Comparison of ENCODE assay signal across 1 cellular context in the genomic region with DNA sequence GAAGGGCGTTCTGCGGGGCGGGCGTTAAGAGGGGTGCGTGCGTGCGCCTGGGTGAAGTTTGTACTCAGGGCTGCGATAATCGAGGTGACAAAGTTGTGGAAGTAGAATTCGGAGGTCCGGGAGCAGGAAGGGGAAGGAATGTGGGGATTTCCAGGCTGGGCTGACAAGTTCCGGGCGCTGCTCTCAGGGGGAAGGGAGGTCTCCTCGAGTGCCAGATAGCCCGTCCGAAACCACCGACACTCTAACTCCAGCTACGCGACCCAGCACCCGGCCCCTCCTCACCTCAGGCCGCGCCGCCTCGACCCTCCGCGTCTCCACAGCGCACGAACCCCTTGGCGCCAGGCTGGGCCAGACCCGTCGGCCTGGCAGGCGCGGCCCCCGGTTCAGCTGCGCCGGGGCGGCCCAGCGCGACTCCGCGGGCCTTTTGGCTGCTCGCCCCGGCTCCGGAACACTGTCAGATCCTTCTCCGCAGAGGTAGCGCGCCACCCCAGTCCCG.
TF ChIP-seq lines count a peak whose summit lies in the region.

A gene (minus strand): TSS at position 462 of the 496 bp plus-strand sequence. CDS start 18,685 bp downstream, outside the sequence.

TF ChIP-seq in K562, 482 proteins besides CTCF, POLR2A, EP300 and RAD21 (continued from another document and continues in another):
- TF ChIP-seq, protein P1, sequence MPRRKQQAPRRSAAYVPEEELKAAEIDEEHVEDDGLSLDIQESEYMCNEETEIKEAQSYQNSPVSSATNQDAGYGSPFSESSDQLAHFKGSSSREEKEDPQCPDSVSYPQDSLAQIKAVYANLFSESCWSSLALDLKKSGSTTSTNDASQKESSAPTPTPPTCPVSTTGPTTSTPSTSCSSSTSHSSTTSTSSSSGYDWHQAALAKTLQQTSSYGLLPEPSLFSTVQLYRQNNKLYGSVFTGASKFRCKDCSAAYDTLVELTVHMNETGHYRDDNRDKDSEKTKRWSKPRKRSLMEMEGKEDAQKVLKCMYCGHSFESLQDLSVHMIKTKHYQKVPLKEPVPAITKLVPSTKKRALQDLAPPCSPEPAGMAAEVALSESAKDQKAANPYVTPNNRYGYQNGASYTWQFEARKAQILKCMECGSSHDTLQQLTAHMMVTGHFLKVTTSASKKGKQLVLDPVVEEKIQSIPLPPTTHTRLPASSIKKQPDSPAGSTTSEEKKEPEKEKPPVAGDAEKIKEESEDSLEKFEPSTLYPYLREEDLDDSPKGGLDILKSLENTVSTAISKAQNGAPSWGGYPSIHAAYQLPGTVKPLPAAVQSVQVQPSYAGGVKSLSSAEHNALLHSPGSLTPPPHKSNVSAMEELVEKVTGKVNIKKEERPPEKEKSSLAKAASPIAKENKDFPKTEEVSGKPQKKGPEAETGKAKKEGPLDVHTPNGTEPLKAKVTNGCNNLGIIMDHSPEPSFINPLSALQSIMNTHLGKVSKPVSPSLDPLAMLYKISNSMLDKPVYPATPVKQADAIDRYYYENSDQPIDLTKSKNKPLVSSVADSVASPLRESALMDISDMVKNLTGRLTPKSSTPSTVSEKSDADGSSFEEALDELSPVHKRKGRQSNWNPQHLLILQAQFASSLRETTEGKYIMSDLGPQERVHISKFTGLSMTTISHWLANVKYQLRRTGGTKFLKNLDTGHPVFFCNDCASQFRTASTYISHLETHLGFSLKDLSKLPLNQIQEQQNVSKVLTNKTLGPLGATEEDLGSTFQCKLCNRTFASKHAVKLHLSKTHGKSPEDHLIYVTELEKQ (CRISPR knock-in tag; IDR thresholded peaks at IDR 0.05), result no peak
- TF ChIP-seq CBX2 (IDR thresholded peaks at IDR 0.05; ENCODE audit: insufficient read depth, low read length, poor library complexity, severe bottlenecking), result no peak
- TF ChIP-seq BMI1 (IDR thresholded peaks at IDR 0.05; ENCODE audit: low read length), result no peak
- no peak for TF ChIP-seq ZNF668 (CRISPR knock-in tag; IDR thresholded peaks at IDR 0.05)
- no peak for TF ChIP-seq NCOA4 (IDR thresholded peaks at IDR 0.05; ENCODE audit: partially characterized antibody)
- peak; percentile 62; the same call in 1 of the 2 replicates for TF ChIP-seq SMARCA4 (IDR thresholded peaks at IDR 0.05)
- no peak for TF ChIP-seq CHCHD3 (CRISPR knock-in tag; IDR thresholded peaks at IDR 0.05)
- TF ChIP-seq ZNF431 (CRISPR knock-in tag; IDR thresholded peaks at IDR 0.05), result 0 out of 2 replicates have a peak, but pooled peaks have one; percentile 26
- TF ChIP-seq ZNF77 (CRISPR knock-in tag; IDR thresholded peaks at IDR 0.05), result 0 out of 2 replicates have a peak, but pooled peaks have one; percentile 44
- TF ChIP-seq MEIS2 (IDR thresholded peaks at IDR 0.05; ENCODE audit: partially characterized antibody), result peak; percentile 42
- TF ChIP-seq TBL1XR1 (IDR thresholded peaks at IDR 0.05; ENCODE audit: low read length in 2 of 2), result no peak
- 0 out of 2 replicates have a peak, but pooled peaks have one; percentile 22 for TF ChIP-seq BRD4 (IDR thresholded peaks at IDR 0.05)
- TF ChIP-seq, protein P2, sequence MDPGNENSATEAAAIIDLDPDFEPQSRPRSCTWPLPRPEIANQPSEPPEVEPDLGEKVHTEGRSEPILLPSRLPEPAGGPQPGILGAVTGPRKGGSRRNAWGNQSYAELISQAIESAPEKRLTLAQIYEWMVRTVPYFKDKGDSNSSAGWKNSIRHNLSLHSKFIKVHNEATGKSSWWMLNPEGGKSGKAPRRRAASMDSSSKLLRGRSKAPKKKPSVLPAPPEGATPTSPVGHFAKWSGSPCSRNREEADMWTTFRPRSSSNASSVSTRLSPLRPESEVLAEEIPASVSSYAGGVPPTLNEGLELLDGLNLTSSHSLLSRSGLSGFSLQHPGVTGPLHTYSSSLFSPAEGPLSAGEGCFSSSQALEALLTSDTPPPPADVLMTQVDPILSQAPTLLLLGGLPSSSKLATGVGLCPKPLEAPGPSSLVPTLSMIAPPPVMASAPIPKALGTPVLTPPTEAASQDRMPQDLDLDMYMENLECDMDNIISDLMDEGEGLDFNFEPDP (CRISPR knock-in tag; IDR thresholded peaks at IDR 0.05), result no peak
- TF ChIP-seq, protein P3, sequence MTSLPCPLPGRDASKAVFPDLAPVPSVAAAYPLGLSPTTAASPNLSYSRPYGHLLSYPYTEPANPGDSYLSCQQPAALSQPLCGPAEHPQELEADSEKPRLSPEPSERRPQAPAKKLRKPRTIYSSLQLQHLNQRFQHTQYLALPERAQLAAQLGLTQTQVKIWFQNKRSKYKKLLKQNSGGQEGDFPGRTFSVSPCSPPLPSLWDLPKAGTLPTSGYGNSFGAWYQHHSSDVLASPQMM (CRISPR knock-in tag; IDR thresholded peaks at IDR 0.05), result no peak
- TF ChIP-seq TCFL5 (CRISPR knock-in tag; conservative IDR thresholded peaks at IDR 0.05), result no peak
- peak; percentile 33 for TF ChIP-seq FUS (optimal IDR thresholded peaks at IDR 0.05; ENCODE audit: low read depth, low read length)
- TF ChIP-seq ZNF143 (CRISPR knock-in tag; IDR thresholded peaks at IDR 0.05), result no peak
- TF ChIP-seq RFX5 (IDR thresholded peaks at IDR 0.05; ENCODE audit: low read depth, low read length), result no peak
- TF ChIP-seq, protein P4, sequence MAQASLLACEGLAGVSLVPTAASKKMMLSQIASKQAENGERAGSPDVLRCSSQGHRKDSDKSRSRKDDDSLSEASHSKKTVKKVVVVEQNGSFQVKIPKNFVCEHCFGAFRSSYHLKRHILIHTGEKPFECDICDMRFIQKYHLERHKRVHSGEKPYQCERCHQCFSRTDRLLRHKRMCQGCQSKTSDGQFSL (CRISPR knock-in tag; IDR thresholded peaks at IDR 0.05), result no peak
- TF ChIP-seq, protein P4 (tag; IDR thresholded peaks at IDR 0.05), result no peak
- TF ChIP-seq, protein P5, sequence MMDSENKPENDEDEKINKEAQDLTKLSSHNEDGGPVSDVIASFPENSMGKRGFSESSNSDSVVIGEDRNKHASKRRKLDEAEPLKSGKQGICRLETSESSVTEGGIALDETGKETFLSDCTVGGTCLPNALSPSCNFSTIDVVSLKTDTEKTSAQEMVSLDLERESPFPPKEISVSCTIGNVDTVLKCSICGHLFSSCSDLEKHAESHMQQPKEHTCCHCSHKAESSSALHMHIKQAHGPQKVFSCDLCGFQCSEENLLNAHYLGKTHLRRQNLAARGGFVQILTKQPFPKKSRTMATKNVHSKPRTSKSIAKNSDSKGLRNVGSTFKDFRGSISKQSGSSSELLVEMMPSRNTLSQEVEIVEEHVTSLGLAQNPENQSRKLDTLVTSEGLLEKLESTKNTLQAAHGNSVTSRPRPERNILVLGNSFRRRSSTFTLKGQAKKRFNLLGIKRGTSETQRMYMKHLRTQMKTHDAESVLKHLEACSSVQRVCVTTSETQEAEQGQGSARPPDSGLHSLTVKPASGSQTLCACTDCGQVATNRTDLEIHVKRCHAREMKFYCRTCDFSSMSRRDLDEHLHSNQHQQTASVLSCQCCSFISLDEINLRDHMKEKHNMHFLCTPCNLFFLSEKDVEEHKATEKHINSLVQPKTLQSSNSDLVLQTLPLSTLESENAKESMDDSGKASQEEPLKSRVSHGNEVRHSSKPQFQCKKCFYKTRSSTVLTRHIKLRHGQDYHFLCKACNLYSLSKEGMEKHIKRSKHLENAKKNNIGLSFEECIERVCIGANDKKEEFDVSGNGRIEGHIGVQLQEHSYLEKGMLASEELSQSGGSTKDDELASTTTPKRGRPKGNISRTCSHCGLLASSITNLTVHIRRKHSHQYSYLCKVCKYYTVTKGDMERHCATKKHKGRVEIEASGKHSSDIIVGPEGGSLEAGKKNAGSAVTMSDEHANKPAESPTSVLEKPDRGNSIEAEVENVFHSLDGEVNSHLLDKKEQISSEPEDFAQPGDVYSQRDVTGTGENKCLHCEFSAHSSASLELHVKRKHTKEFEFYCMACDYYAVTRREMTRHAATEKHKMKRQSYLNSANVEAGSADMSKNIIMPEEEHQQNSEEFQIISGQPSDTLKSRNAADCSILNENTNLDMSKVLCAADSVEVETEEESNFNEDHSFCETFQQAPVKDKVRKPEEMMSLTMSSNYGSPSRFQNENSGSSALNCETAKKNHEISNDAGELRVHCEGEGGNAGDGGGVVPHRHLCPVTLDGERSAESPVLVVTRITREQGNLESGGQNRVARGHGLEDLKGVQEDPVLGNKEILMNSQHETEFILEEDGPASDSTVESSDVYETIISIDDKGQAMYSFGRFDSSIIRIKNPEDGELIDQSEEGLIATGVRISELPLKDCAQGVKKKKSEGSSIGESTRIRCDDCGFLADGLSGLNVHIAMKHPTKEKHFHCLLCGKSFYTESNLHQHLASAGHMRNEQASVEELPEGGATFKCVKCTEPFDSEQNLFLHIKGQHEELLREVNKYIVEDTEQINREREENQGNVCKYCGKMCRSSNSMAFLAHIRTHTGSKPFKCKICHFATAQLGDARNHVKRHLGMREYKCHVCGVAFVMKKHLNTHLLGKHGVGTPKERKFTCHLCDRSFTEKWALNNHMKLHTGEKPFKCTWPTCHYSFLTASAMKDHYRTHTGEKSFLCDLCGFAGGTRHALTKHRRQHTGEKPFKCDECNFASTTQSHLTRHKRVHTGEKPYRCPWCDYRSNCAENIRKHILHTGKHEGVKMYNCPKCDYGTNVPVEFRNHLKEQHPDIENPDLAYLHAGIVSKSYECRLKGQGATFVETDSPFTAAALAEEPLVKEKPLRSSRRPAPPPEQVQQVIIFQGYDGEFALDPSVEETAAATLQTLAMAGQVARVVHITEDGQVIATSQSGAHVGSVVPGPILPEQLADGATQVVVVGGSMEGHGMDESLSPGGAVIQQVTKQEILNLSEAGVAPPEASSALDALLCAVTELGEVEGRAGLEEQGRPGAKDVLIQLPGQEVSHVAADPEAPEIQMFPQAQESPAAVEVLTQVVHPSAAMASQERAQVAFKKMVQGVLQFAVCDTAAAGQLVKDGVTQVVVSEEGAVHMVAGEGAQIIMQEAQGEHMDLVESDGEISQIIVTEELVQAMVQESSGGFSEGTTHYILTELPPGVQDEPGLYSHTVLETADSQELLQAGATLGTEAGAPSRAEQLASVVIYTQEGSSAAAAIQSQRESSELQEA (IDR thresholded peaks at IDR 0.05; ENCODE audit: low read depth), result no peak
- TF ChIP-seq PRPF4 (IDR thresholded peaks at IDR 0.05; ENCODE audit: insufficient read depth, low read depth, low read length, poor library complexity, severe bottlenecking), result no peak
- no peak for TF ChIP-seq YY1 (IDR thresholded peaks at IDR 0.05; ENCODE audit: borderline replicate concordance in 1 of 3, control insufficient read depth in 1 of 3, extremely low read depth in 1 of 3, insufficient read depth in 3 of 3, insufficient read length in 1 of 3, insufficient replicate concordance in 2 of 3, low read depth in 1 of 3, low read length in 2 of 3)
- TF ChIP-seq FOXJ2 (tag; IDR thresholded peaks at IDR 0.05), result no peak
- no peak for TF ChIP-seq ZNF696 (CRISPR knock-in tag; conservative IDR thresholded peaks at IDR 0.05)
- TF ChIP-seq, protein P6, sequence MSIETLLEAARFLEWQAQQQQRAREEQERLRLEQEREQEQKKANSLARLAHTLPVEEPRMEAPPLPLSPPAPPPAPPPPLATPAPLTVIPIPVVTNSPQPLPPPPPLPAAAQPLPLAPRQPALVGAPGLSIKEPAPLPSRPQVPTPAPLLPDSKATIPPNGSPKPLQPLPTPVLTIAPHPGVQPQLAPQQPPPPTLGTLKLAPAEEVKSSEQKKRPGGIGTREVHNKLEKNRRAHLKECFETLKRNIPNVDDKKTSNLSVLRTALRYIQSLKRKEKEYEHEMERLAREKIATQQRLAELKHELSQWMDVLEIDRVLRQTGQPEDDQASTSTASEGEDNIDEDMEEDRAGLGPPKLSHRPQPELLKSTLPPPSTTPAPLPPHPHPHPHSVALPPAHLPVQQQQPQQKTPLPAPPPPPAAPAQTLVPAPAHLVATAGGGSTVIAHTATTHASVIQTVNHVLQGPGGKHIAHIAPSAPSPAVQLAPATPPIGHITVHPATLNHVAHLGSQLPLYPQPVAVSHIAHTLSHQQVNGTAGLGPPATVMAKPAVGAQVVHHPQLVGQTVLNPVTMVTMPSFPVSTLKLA (conservative IDR thresholded peaks at IDR 0.05), result 0 out of 4 replicates have a peak, but pooled peaks of 1 of the 2 experiments have one; percentile 40
- peak; percentile 59; the same call in 1 of the 2 replicates for TF ChIP-seq MTA1 (IDR thresholded peaks at IDR 0.05; ENCODE audit: borderline replicate concordance)
